In genomic region chr5:142120247-142120935, GRCh38 we compare ENCODE assay signal across 18 cellular contexts. TPM values are rescaled to one million over a fixed set of nuclear protein-coding genes. Genes with fewer than 3 reads are reported as not detected.
A peak's percentile ranks its signal among the peaks of the same experiment; 100 is the strongest.
DNase-seq lines count a peak whose midpoint lies in the region; ATAC-seq and TF ChIP-seq lines count a peak whose summit lies in the region.
"Had no signal": no experiment of that assay in that cellular context is flagged by ENCODE, and none has a peak within 500 bp of the region (broad histone marks: within the 10 kb centered on the region; RNA-seq: fewer than 3 reads in every experiment).

No MANE protein-coding gene starts in this region.

- H3K9me3 ChIP-seq in IMR-90 (ENCODE audit: control insufficient read depth, insufficient read depth, low read length): no peaks in the 10 kb centered on the region
- H3K9me3 ChIP-seq: A549, ascending aorta, left lung had no signal

- no peak for TF ChIP-seq POLR2A in IMR-90 (IDR thresholded peaks at IDR 0.05; ENCODE audit: low read depth, low read length)

- no peak overlapping the region for H2BK15ac ChIP-seq in IMR-90 (ENCODE audit: low read depth, low read length)

- POLR2A ChIA-PET in activated CD4-positive, alpha-beta T cell treated with anti-CD3 and anti-CD28 coated beads for 36 hours (lab: Charles Lee): interaction anchor here (0.5 to 1.6 kb wide), 3 partner anchors 10 to 107 kb away, joined by 3 to 5 read pairs (median 5); no protein-coding TSS in a partner anchor
- POLR2A ChIA-PET in IMR-90 (lab: Charles Lee; ENCODE audit: unreplicated experiment): no interaction called here
- POLR2A ChIA-PET in naive thymus-derived CD8-positive, alpha-beta T cell (lab: Charles Lee): interaction anchor here (0.6 to 2.6 kb wide), 3 partner anchors 8 to 69 kb away, joined by 3 to 13 read pairs (median 6); partner anchors contain the start of gene NDFIP1

- H4K5ac ChIP-seq in IMR-90 (ENCODE audit: low read depth, low read length): no peak overlapping the region

- no peak for TF ChIP-seq RAD21 in IMR-90 (IDR thresholded peaks at IDR 0.05; ENCODE audit: low read length)

- peak overlapping the region; percentile 54 for H3K23ac ChIP-seq in IMR-90 (ENCODE audit: low read depth, low read length)

- no peak overlapping the region for H3K56ac ChIP-seq in IMR-90 (ENCODE audit: extremely low read depth, insufficient read depth, low read length)

- H3K36me3 Mint-ChIP-seq in activated CD4-positive, alpha-beta T cell treated with anti-CD3 and anti-CD28 coated beads for 36 hours (ENCODE audit: low read depth): peaks cover 66% of the 10 kb centered on the region
- peaks cover 67% of the 10 kb centered on the region for H3K36me3 Mint-ChIP-seq in activated naive CD8-positive, alpha-beta T cell treated with anti-CD3 and anti-CD28 coated beads for 36 hours
- H3K36me3 Mint-ChIP-seq in naive thymus-derived CD8-positive, alpha-beta T cell: peaks cover 5 to 66% (median 23%) of the 10 kb centered on the region in 3 donors

- no peak for ATAC-seq in activated CD4-positive, alpha-beta T cell treated with anti-CD3 and anti-CD28 coated beads for 36 hours
- ATAC-seq in IMR-90 (ENCODE audit: low read depth) (no peak), GM21526 (IDR thresholded peaks at IDR 0.05; ENCODE audit: low FRiP score, unreplicated experiment) (no peak)
- peak; percentile 26 to 28 for ATAC-seq in naive thymus-derived CD8-positive, alpha-beta T cell
- ATAC-seq: A549, left lung had no signal

- in situ Hi-C loops in IMR-90 (cut with MboI; ENCODE audit: low sequenced_read_pairs): loop anchor here (25.0 kb wide), 1 partner anchor 433 kb away; the partner anchor contains the start of gene ARAP3

- H2AFZ ChIP-seq in IMR-90 (replicated peaks; ENCODE audit: low read length, poor library complexity): no peak overlapping the region

- no peak for TF ChIP-seq CTCF in IMR-90 (conservative IDR thresholded peaks at IDR 0.05; ENCODE audit: low read depth, low read length)

- H3K4me1 Mint-ChIP-seq in activated CD4-positive, alpha-beta T cell treated with anti-CD3 and anti-CD28 coated beads for 36 hours: peaks cover 78% of the 10 kb centered on the region
- H3K4me1 Mint-ChIP-seq in activated naive CD8-positive, alpha-beta T cell treated with anti-CD3 and anti-CD28 coated beads for 36 hours: peaks cover 76% of the 10 kb centered on the region
- peaks cover 37 to 87% (median 84%) of the 10 kb centered on the region in 4 donors for H3K4me1 Mint-ChIP-seq in naive thymus-derived CD8-positive, alpha-beta T cell

- H3K79me1 ChIP-seq in IMR-90 (ENCODE audit: low read depth in 1 of 2, low read length in 2 of 2): peaks cover 38 to 72% of the 10 kb centered on the region in 2 experiments

- H3K27me3 Mint-ChIP-seq in activated CD4-positive, alpha-beta T cell treated with anti-CD3 and anti-CD28 coated beads for 36 hours: no peaks in the 10 kb centered on the region
- no peaks in the 10 kb centered on the region for H3K27me3 Mint-ChIP-seq in activated naive CD8-positive, alpha-beta T cell treated with anti-CD3 and anti-CD28 coated beads for 36 hours
- H3K27me3 Mint-ChIP-seq in naive thymus-derived CD8-positive, alpha-beta T cell: no peaks in the 10 kb centered on the region

- no peak overlapping the region for H4K8ac ChIP-seq in IMR-90 (ENCODE audit: low read depth in 2 of 2, low read length in 2 of 2)

- no peak overlapping the region for H3K18ac ChIP-seq in IMR-90 (ENCODE audit: low read depth, low read length)

- H3K9ac ChIP-seq in IMR-90 (ENCODE audit: low read depth, low read length): no peak overlapping the region

- H2BK20ac ChIP-seq in IMR-90 (ENCODE audit: low read depth, low read length): no peak overlapping the region

- H3K27ac Mint-ChIP-seq in activated CD4-positive, alpha-beta T cell treated with anti-CD3 and anti-CD28 coated beads for 36 hours: peak overlapping the region; percentile 86
- peak overlapping the region; percentile 76 for H3K27ac Mint-ChIP-seq in activated naive CD8-positive, alpha-beta T cell treated with anti-CD3 and anti-CD28 coated beads for 36 hours
- peak overlapping the region; percentile 13 to 89 (median 70) for H3K27ac Mint-ChIP-seq in naive thymus-derived CD8-positive, alpha-beta T cell

- intact Hi-C loops in activated CD4-positive, alpha-beta T cell treated with anti-CD3 and anti-CD28 coated beads for 36 hours (cut with DNase I, micrococcal nuclease): no loop called here
- intact Hi-C loops in IMR-90 (cut with micrococcal nuclease): no loop called here

- DNase-seq in activated CD4-positive, alpha-beta T cell treated with anti-CD3 and anti-CD28 coated beads for 36 hours: no peak
- no peak for DNase-seq in activated CD4-positive, alpha-beta T cell treated with anti-CD3 and anti-CD28 coated beads, Interleukin-2, amount 50 U/mL, for 4 hours
- DNase-seq in IMR-90: no peak
- no peak for DNase-seq in activated naive CD8-positive, alpha-beta T cell treated with anti-CD3 and anti-CD28 coated beads for 36 hours
- no peak for DNase-seq in naive thymus-derived CD8-positive, alpha-beta T cell
- DNase-seq in DMS79 treated with DMSO at 0.1 percent for 48 hours (lab: John Stamatoyannopoulos, UW): no peak
- DNase-seq in activated CD8-positive, alpha-beta memory T cell treated with anti-CD3 and anti-CD28 coated beads, Interleukin-2, amount 50 U/mL, for 4 hours: no peak
- DNase-seq: dermis blood vessel endothelial cell; esophagus squamous epithelium; KG1; left lung; NCI-H1417; NK-92 treated with Interleukin-12 subunit alpha and Interleukin-12 subunit beta, amount 100 ng/mL, for 24 hours; Right ventricle myocardium superior; substantia nigra had no signal

- H2BK5ac ChIP-seq in IMR-90 (ENCODE audit: low read depth, low read length, poor library complexity, severe bottlenecking): no peak overlapping the region

- no peak overlapping the region for H4K91ac ChIP-seq in IMR-90 (ENCODE audit: insufficient read depth, low read depth, low read length)

- H4K20me1 ChIP-seq in IMR-90 (ENCODE audit: insufficient read depth, low read length): peaks cover 70% of the 10 kb centered on the region

- CTCF ChIA-PET in activated CD4-positive, alpha-beta T cell treated with anti-CD3 and anti-CD28 coated beads for 36 hours (lab: Charles Lee): interaction anchor here (0.8 to 1.9 kb wide), 6 partner anchors 8 to 130 kb away, joined by 3 to 5 read pairs (median 4); no protein-coding TSS in a partner anchor
- CTCF ChIA-PET in IMR-90 (lab: Yijun Ruan, JAX): interaction anchor here (1.2 kb wide), 1 partner anchor 10 kb away, joined by 4 read pairs; no protein-coding TSS in a partner anchor

- H3K14ac ChIP-seq in IMR-90 (replicated peaks; ENCODE audit: low read depth, low read length): no peak overlapping the region

- H3K9me1 ChIP-seq in IMR-90 (ENCODE audit: insufficient read depth, low read length): peaks cover 5% of the 10 kb centered on the region; the same call in 1 of the 2 replicates

- H3K4me3 Mint-ChIP-seq in activated CD4-positive, alpha-beta T cell treated with anti-CD3 and anti-CD28 coated beads for 36 hours: peak overlapping the region; percentile 37
- H3K4me3 Mint-ChIP-seq in activated naive CD8-positive, alpha-beta T cell treated with anti-CD3 and anti-CD28 coated beads for 36 hours: peak overlapping the region; percentile 64
- peak overlapping the region; percentile 22 to 81 (median 66) for H3K4me3 Mint-ChIP-seq in naive thymus-derived CD8-positive, alpha-beta T cell

- no peak overlapping the region for H3K27ac ChIP-seq in IMR-90 (ENCODE audit: insufficient read depth, low read length)
- H3K27ac ChIP-seq: A549, esophagus squamous epithelium, left lung had no signal

- no TSS peak for BruUV-seq in IMR-90 (replicated peaks; lab: Mats Ljungman, UMichigan)

- H3K36me3 ChIP-seq in IMR-90 (ENCODE audit: control insufficient read depth, insufficient read depth, low read length): peaks cover 4% of the 10 kb centered on the region

- no peak overlapping the region for H2BK120ac ChIP-seq in IMR-90 (ENCODE audit: low read depth, low read length)

- peaks cover 4% of the 10 kb centered on the region; the same call in 1 of the 2 replicates for H3K4me1 ChIP-seq in IMR-90 (ENCODE audit: control insufficient read depth, insufficient read depth, low read length)

- H2AK9ac ChIP-seq in IMR-90 (replicated peaks; ENCODE audit: low read depth, low read length, poor library complexity): no peak overlapping the region

- H3K27me3 ChIP-seq in IMR-90 (ENCODE audit: control insufficient read depth, insufficient read depth, low read length): no peaks in the 10 kb centered on the region
- H3K27me3 ChIP-seq: ascending aorta, esophagus squamous epithelium, left lung had no signal

- H3K4me2 ChIP-seq in IMR-90 (ENCODE audit: low read depth, low read length): no peak overlapping the region; the same call in 1 of the 2 replicates
- H3K4me2 ChIP-seq: A549 had no signal

- H3K4ac ChIP-seq in IMR-90 (ENCODE audit: low read depth, low read length): no peak overlapping the region

- H3K9me3 Mint-ChIP-seq in activated CD4-positive, alpha-beta T cell treated with anti-CD3 and anti-CD28 coated beads for 36 hours (ENCODE audit: low read depth): peaks cover 3% of the 10 kb centered on the region
- peaks cover 3% of the 10 kb centered on the region for H3K9me3 Mint-ChIP-seq in activated naive CD8-positive, alpha-beta T cell treated with anti-CD3 and anti-CD28 coated beads for 36 hours
- H3K9me3 Mint-ChIP-seq in naive thymus-derived CD8-positive, alpha-beta T cell: no peaks in the 10 kb centered on the region

- dilution Hi-C loops in IMR-90 (cut with HindIII; ENCODE audit: low sequenced_read_pairs, unreplicated experiment): no loop called here

- no peak overlapping the region for H3K4me3 ChIP-seq in IMR-90 (ENCODE audit: insufficient read depth, low read depth, low read length)
- H3K4me3 ChIP-seq: A549, ascending aorta, esophagus squamous epithelium, left lung had no signal

- H2AK5ac ChIP-seq in IMR-90 (ENCODE audit: low read depth, low read length): peak overlapping the region; percentile 21; the same call in 1 of the 2 replicates

- 50% methylated on average over 1 of the region's 3 CpGs; no CpG with 5 or more reads in 1 of the 2 experiments for WGBS in IMR-90 (ENCODE audit: extremely low coverage in 2 of 2, insufficient read length in 1 of 2), 2 experiments

TF ChIP-seq in IMR-90, 13 proteins besides CTCF, POLR2A, EP300 and RAD21 (continues in another document):
- TF ChIP-seq CEBPB (IDR thresholded peaks at IDR 0.05; ENCODE audit: low read depth, low read length): no peak
- TF ChIP-seq FOS (IDR thresholded peaks at IDR 0.05; ENCODE audit: low read depth, low read length): no peak
- TF ChIP-seq RFX5 (IDR thresholded peaks at IDR 0.05; ENCODE audit: low read depth, low read length): no peak
- no peak for TF ChIP-seq SMC3 (IDR thresholded peaks at IDR 0.05; ENCODE audit: low read depth, low read length)

RNA-seq across cellular contexts. Expression of gene NDFIP1, which starts 11.8 kb away (rescaled TPM):
- total RNA-seq in activated CD4-positive, alpha-beta T cell treated with anti-CD3 and anti-CD28 coated beads for 36 hours: 10 to 100 TPM; 54.9 to 86.7 TPM
- 7.7 and 21.9 TPM in 2 replicates for total RNA-seq in IMR-90 (2012; rRNA removed)
- 10.7 and 15.4 TPM in 2 replicates for polyA plus RNA-seq in IMR-90 (2012; rRNA removed)
- 5.1 and 15.4 TPM in 2 replicates for polyA plus RNA-seq in IMR-90 (2012; cell fraction: cytosol; rRNA removed)
- polyA plus RNA-seq in IMR-90 (2012; cell fraction: nucleus; rRNA removed; ENCODE audit: low replicate concordance): 5.5 and 6.9 TPM in 2 replicates
- total RNA-seq in activated naive CD8-positive, alpha-beta T cell treated with anti-CD3 and anti-CD28 coated beads for 36 hours: 100 to 1,000 TPM in 1 of 2 experiments, 10 to 100 TPM in 1; 97.3 to 100 TPM
- 100 to 1,000 TPM; 123 to 125 TPM for total RNA-seq in naive thymus-derived CD8-positive, alpha-beta T cell
- polyA plus RNA-seq in naive thymus-derived CD8-positive, alpha-beta T cell: 100 to 1,000 TPM; 102 to 144 (median 127) TPM

Comparison
In these comparisons a context has a peak if more than half of its experiments do, and no peak if none do; other contexts are left out.
1. ATAC-seq: peak in naive thymus-derived CD8-positive, alpha-beta T cell (2 of 2); none in activated CD4-positive, alpha-beta T cell treated with anti-CD3 and anti-CD28 coated beads for 36 hours (single experiment), IMR-90 (single experiment) and GM21526 (single experiment).
2. Peak in every context shown above with its lines, with median percentiles within 50 percentile points of each other: H3K27ac Mint-ChIP-seq and H3K4me3 Mint-ChIP-seq.